Comparison of ENCODE assay signal across 8 cellular contexts in genomic region chr21:43659136-43660000, GRCh38. TPM values are rescaled to one million over a fixed set of nuclear protein-coding genes. Genes with fewer than 3 reads are reported as not detected.
DNase-seq lines count a peak whose midpoint lies in the region; ATAC-seq and TF ChIP-seq lines count a peak whose summit lies in the region.

TSS of gene HSF2BP (minus strand) at chr21:43659488. CDS start at chr21:43658096, 1,392 bp downstream.
TSS of gene RRP1B (plus strand) at chr21:43659560. CDS start at chr21:43659665, 105 bp downstream.

- H3K27ac Mint-ChIP-seq in neural progenitor cell = peak within 1 kb of the TSS; percentile 81
- peak within 1 kb of the TSS; percentile 97 for H3K27ac Mint-ChIP-seq in stimulated activated naive CD8-positive, alpha-beta T cell treated with anti-CD3 and anti-CD28 coated beads, Interleukin-15, amount 100 ng/mL, for 72 hours

- no peaks in the 10 kb centered on the region for H3K9me3 Mint-ChIP-seq in neural progenitor cell
- no peaks in the 10 kb centered on the region for H3K9me3 Mint-ChIP-seq in stimulated activated naive CD8-positive, alpha-beta T cell treated with anti-CD3 and anti-CD28 coated beads, Interleukin-15, amount 100 ng/mL, for 72 hours

- peak within 1 kb of the TSS; percentile 97 for H3K4me3 Mint-ChIP-seq in neural progenitor cell
- H3K4me3 Mint-ChIP-seq in stimulated activated naive CD8-positive, alpha-beta T cell treated with anti-CD3 and anti-CD28 coated beads, Interleukin-15, amount 100 ng/mL, for 72 hours = peak within 1 kb of the TSS; percentile 85 to 90

- peaks cover 49% of the 10 kb centered on the region for H3K79me2 ChIP-seq in neural progenitor cell (ENCODE audit: low read depth)

- H3K4me3 ChIP-seq in neural progenitor cell = peak within 1 kb of the TSS; percentile 85

- DNase-seq in DMS79 (lab: John Stamatoyannopoulos, UW) (peak; percentile 21), LoVo (ENCODE audit: low spot score) (peak; percentile 91), SHP77 treated with DMSO at 0.1 percent for 48 hours (lab: John Stamatoyannopoulos, UW) (peak; percentile 52), activated gamma-delta T cell treated with Interleukin-2 at 50 U/mL for 16 hours (peak; percentile 68), foreskin melanocyte (peak; percentile 66), neural progenitor cell (ENCODE audit: low spot score) (peak; percentile 95)
- peak; percentile 83 to 86 for DNase-seq in stimulated activated naive CD8-positive, alpha-beta T cell treated with anti-CD3 and anti-CD28 coated beads, Interleukin-15, amount 100 ng/mL, for 72 hours

- peak within 1 kb of the TSS; percentile 65 for H3K9ac ChIP-seq in neural progenitor cell

- no peak for TF ChIP-seq CTCF in neural progenitor cell (IDR thresholded peaks at IDR 0.05)

- H4K20me1 ChIP-seq in neural progenitor cell (ENCODE audit: low read depth) = peaks cover 18% of the 10 kb centered on the region

- peaks cover 26% of the 10 kb centered on the region for H3K4me1 Mint-ChIP-seq in neural progenitor cell
- peaks cover 61% of the 10 kb centered on the region for H3K4me1 Mint-ChIP-seq in stimulated activated naive CD8-positive, alpha-beta T cell treated with anti-CD3 and anti-CD28 coated beads, Interleukin-15, amount 100 ng/mL, for 72 hours

- peaks cover 3% of the 10 kb centered on the region for H3K36me3 ChIP-seq in neural progenitor cell

- H3K27me3 Mint-ChIP-seq in neural progenitor cell (ENCODE audit: insufficient read depth, low read depth) = peaks cover 7% of the 10 kb centered on the region
- no peaks in the 10 kb centered on the region for H3K27me3 Mint-ChIP-seq in stimulated activated naive CD8-positive, alpha-beta T cell treated with anti-CD3 and anti-CD28 coated beads, Interleukin-15, amount 100 ng/mL, for 72 hours

- peaks cover 11% of the 10 kb centered on the region for H3K4me1 ChIP-seq in neural progenitor cell

- peak; percentile 80 for ATAC-seq in GM21737 (IDR thresholded peaks at IDR 0.05; ENCODE audit: unreplicated experiment)
- ATAC-seq in stimulated activated naive CD8-positive, alpha-beta T cell treated with anti-CD3 and anti-CD28 coated beads, Interleukin-15, amount 100 ng/mL, for 72 hours = peak; percentile 95

- peaks cover 16% of the 10 kb centered on the region for H3K36me3 Mint-ChIP-seq in neural progenitor cell

- peak within 1 kb of the TSS; percentile 67 for H3K27ac ChIP-seq in neural progenitor cell

- peaks cover 10% of the 10 kb centered on the region for H3F3A ChIP-seq in neural progenitor cell (ENCODE audit: low read depth)

- H3K4me2 ChIP-seq in neural progenitor cell = peak within 1 kb of the TSS; percentile 73

- H3K9me3 ChIP-seq in neural progenitor cell (ENCODE audit: low read depth) = no peaks in the 10 kb centered on the region

- peak within 1 kb of the TSS; percentile 71 for H2AFZ ChIP-seq in neural progenitor cell (replicated peaks)

- no peaks in the 10 kb centered on the region for H3K27me3 ChIP-seq in neural progenitor cell

RNA-seq across cellular contexts. Expression of gene HSF2BP, which starts in this region (rescaled TPM):
- 0.71 and 1.1 TPM in 2 replicates for total RNA-seq in neural progenitor cell (ENCODE audit: low replicate concordance)

RNA-seq across cellular contexts. Expression of gene RRP1B, which starts in this region (rescaled TPM):
- 45.0 TPM in 2 replicates for total RNA-seq in neural progenitor cell (ENCODE audit: low replicate concordance)

Comparison
In these comparisons a context has a peak if more than half of its experiments do, and no peak if none do; other contexts are left out.
1. Peak in every context shown above with its lines: DNase-seq, ATAC-seq, H3K4me3 ChIP-seq and H3K27ac ChIP-seq.
2. DNase-seq: peak in every context shown above with its lines; median percentile 95 in neural progenitor cell; 91 in LoVo; 84 in stimulated activated naive CD8-positive, alpha-beta T cell treated with anti-CD3 and anti-CD28 coated beads, Interleukin-15, amount 100 ng/mL, for 72 hours; 68 in activated gamma-delta T cell treated with Interleukin-2 at 50 U/mL for 16 hours; 66 in foreskin melanocyte; 52 in SHP77 treated with DMSO at 0.1 percent for 48 hours; 21 in DMS79.